ENCODE assay signal across 13 cellular contexts in genomic region chr4:149291463-149291862, GRCh38.
DNase-seq lines count a peak whose midpoint lies in the region; ATAC-seq and TF ChIP-seq lines count a peak whose summit lies in the region.
"Had no signal": no experiment of that assay in that cellular context is flagged by ENCODE, and none has a peak within 500 bp of the region (broad histone marks: within the 10 kb centered on the region; RNA-seq: fewer than 3 reads in every experiment).

No MANE protein-coding gene starts in this region.

- H3K9me3 Mint-ChIP-seq in natural killer cell: peaks cover 12 to 14% of the 10 kb centered on the region in 2 donors
- H3K9me3 Mint-ChIP-seq: neural crest cell had no signal

- no peaks in the 10 kb centered on the region for H3K4me1 Mint-ChIP-seq in natural killer cell
- H3K4me1 Mint-ChIP-seq: neural crest cell had no signal

- ATAC-seq in natural killer cell: no peak

- intact Hi-C loops in natural killer cell (cut with micrococcal nuclease): no loop called here

- no peak overlapping the region for H3K4me3 ChIP-seq in astrocyte of the cerebellum (ENCODE audit: low read depth, low read length)
- H3K4me3 ChIP-seq: spleen had no signal

- peaks cover 9% of the 10 kb centered on the region for H3K36me3 Mint-ChIP-seq in natural killer cell

- no peak for TF ChIP-seq CTCF in astrocyte of the cerebellum (IDR thresholded peaks at IDR 0.05; ENCODE audit: low read depth, low read length, missing control alignments)
- no peak for TF ChIP-seq CTCF in natural killer cell (IDR thresholded peaks at IDR 0.05)

- in situ Hi-C loops in astrocyte of the cerebellum (cut with HindIII; ENCODE audit: low sequenced_read_pairs): no loop called here

- H3K27me3 Mint-ChIP-seq in natural killer cell (ENCODE audit: low read depth in 2 of 2): no peaks in the 10 kb centered on the region
- H3K27me3 Mint-ChIP-seq: dendritic cell treated with granulocyte-macrophage colony-stimulating factor and Interleukin-4, amounts not matched to agents 40 ng/mL and 50 ng/mL, for 4 days had no signal

- no peak overlapping the region for H3K27ac Mint-ChIP-seq in natural killer cell
- H3K27ac Mint-ChIP-seq: dendritic cell treated with granulocyte-macrophage colony-stimulating factor and Interleukin-4, amounts not matched to agents 40 ng/mL and 50 ng/mL, for 4 days had no signal

- DNase-seq in HS-27A (ENCODE audit: low read depth): peak; percentile 49
- DNase-seq in astrocyte of the cerebellum (ENCODE audit: low read depth): peak; percentile 74
- DNase-seq in fibroblast of the conjunctiva (ENCODE audit: low read depth): peak; percentile 8
- DNase-seq in pulmonary artery endothelial cell (ENCODE audit: low read depth, low spot score): peak; percentile 1
- DNase-seq in HuH-7 (ENCODE audit: low spot score): no peak
- no peak for DNase-seq in NCI-H748 treated with DMSO at 0.1 percent for 48 hours (lab: John Stamatoyannopoulos, UW)
- no peak for DNase-seq in natural killer cell
- DNase-seq in NCI-H2196 (lab: John Stamatoyannopoulos, UW; ENCODE audit: unreplicated experiment): no peak
- DNase-seq: activated naive CD4-positive, alpha-beta T cell treated with anti-CD3 and anti-CD28 coated beads, Interleukin-2, amount 50 U/mL, for 16 hours; GF-D8; spleen had no signal

- H3K4me3 Mint-ChIP-seq in natural killer cell: no peak overlapping the region
- H3K4me3 Mint-ChIP-seq: dendritic cell treated with granulocyte-macrophage colony-stimulating factor and Interleukin-4, amounts not matched to agents 40 ng/mL and 50 ng/mL, for 4 days; neural crest cell had no signal

Comparison
In these comparisons a context has a peak if more than half of its experiments do, and no peak if none do; other contexts are left out.
1. DNase-seq: peak in HS-27A (single experiment), astrocyte of the cerebellum (single experiment), fibroblast of the conjunctiva (single experiment) and pulmonary artery endothelial cell (single experiment); none in HuH-7 (single experiment), NCI-H748 treated with DMSO at 0.1 percent for 48 hours (single experiment), natural killer cell (single experiment) and NCI-H2196 (single experiment).